ENCODE assay signal across 1 cellular context in genomic region chr6:6724319-6725119, GRCh38.
TF ChIP-seq lines count a peak whose summit lies in the region.

No MANE protein-coding gene starts in this region.

TF ChIP-seq in HepG2, 621 proteins besides CTCF, POLR2A, EP300 and RAD21 (continued from another document and continues in another):
- TF ChIP-seq FOXO4 (CRISPR knock-in tag; conservative IDR thresholded peaks at IDR 0.05) (no peak), KAT7 (CRISPR knock-in tag; IDR thresholded peaks at IDR 0.05; ENCODE audit: borderline replicate concordance) (no peak), THRA (CRISPR knock-in tag; IDR thresholded peaks at IDR 0.05; ENCODE audit: borderline replicate concordance) (0 out of 2 replicates have a peak, but pooled peaks have one; percentile 16), ZFP36L2 (CRISPR knock-in tag; IDR thresholded peaks at IDR 0.05) (no peak), MTA1 (CRISPR knock-in tag; IDR thresholded peaks at IDR 0.05; ENCODE audit: borderline replicate concordance) (peak; percentile 79; the same call in 1 of the 2 replicates), HBP1 (CRISPR knock-in tag; IDR thresholded peaks at IDR 0.05; ENCODE audit: low read depth) (0 out of 2 replicates have a peak, but pooled peaks have one; percentile 31), ZSCAN25 (CRISPR knock-in tag; IDR thresholded peaks at IDR 0.05) (no peak), BRD4 (CRISPR knock-in tag; IDR thresholded peaks at IDR 0.05) (no peak), SIN3A (IDR thresholded peaks at IDR 0.05; ENCODE audit: borderline replicate concordance, low read depth, low read length) (no peak), FOXK1 (CRISPR knock-in tag; IDR thresholded peaks at IDR 0.05; ENCODE audit: borderline replicate concordance, low read depth) (no peak), SNAPC4 (CRISPR knock-in tag; IDR thresholded peaks at IDR 0.05) (no peak), SNRNP70 (IDR thresholded peaks at IDR 0.05; ENCODE audit: low read depth, low read length) (no peak), CERS6 (CRISPR knock-in tag; IDR thresholded peaks at IDR 0.05) (no peak), ATF7-NPFF (CRISPR knock-in tag; IDR thresholded peaks at IDR 0.05; ENCODE audit: low read depth) (no peak), ZNF550 (CRISPR knock-in tag; IDR thresholded peaks at IDR 0.05; ENCODE audit: borderline replicate concordance) (no peak), ELF1 (CRISPR knock-in tag; IDR thresholded peaks at IDR 0.05) (no peak), ZFP91 (CRISPR knock-in tag; IDR thresholded peaks at IDR 0.05; ENCODE audit: borderline replicate concordance) (0 out of 2 replicates have a peak, but pooled peaks have one; percentile 54), JUN (CRISPR knock-in tag; IDR thresholded peaks at IDR 0.05) (no peak), AFF4 (CRISPR knock-in tag; IDR thresholded peaks at IDR 0.05) (no peak), ETV6 (CRISPR knock-in tag; conservative IDR thresholded peaks at IDR 0.05) (no peak), TBX3 (IDR thresholded peaks at IDR 0.05; ENCODE audit: borderline replicate concordance) (no peak), ZNF124 (CRISPR knock-in tag; IDR thresholded peaks at IDR 0.05) (peak; percentile 68), ZNF317 (CRISPR knock-in tag; IDR thresholded peaks at IDR 0.05) (no peak), MXI1 (IDR thresholded peaks at IDR 0.05; ENCODE audit: borderline replicate concordance, low read depth, low read length) (no peak), ZC3H13 (CRISPR knock-in tag; IDR thresholded peaks at IDR 0.05) (no peak), ZNF598 (CRISPR knock-in tag; IDR thresholded peaks at IDR 0.05; ENCODE audit: borderline replicate concordance) (peak; percentile 70; the same call in 1 of the 2 replicates), ZIK1 (CRISPR knock-in tag; IDR thresholded peaks at IDR 0.05; ENCODE audit: borderline replicate concordance, low read depth) (no peak), ZNF766 (CRISPR knock-in tag; IDR thresholded peaks at IDR 0.05; ENCODE audit: borderline replicate concordance) (0 out of 2 replicates have a peak, but pooled peaks have one; percentile 12), GPN1 (CRISPR knock-in tag; IDR thresholded peaks at IDR 0.05; ENCODE audit: borderline replicate concordance) (no peak), UBTF (CRISPR knock-in tag; IDR thresholded peaks at IDR 0.05) (0 out of 2 replicates have a peak, but pooled peaks have one; percentile 21), BATF2 (CRISPR knock-in tag; IDR thresholded peaks at IDR 0.05) (no peak), ZNF18 (CRISPR knock-in tag; IDR thresholded peaks at IDR 0.05; ENCODE audit: insufficient replicate concordance) (no peak), ZFP1 (CRISPR knock-in tag; IDR thresholded peaks at IDR 0.05) (no peak), POLR2AphosphoS5 (IDR thresholded peaks at IDR 0.05; ENCODE audit: low read depth, low read length) (no peak), ATAD3A (CRISPR knock-in tag; IDR thresholded peaks at IDR 0.05) (no peak), ZNF329 (CRISPR knock-in tag; IDR thresholded peaks at IDR 0.05; ENCODE audit: low read depth) (no peak), KLF11 (CRISPR knock-in tag; IDR thresholded peaks at IDR 0.05) (no peak), NR3C1 (CRISPR knock-in tag; IDR thresholded peaks at IDR 0.05) (no peak), ZNF768 (CRISPR knock-in tag; IDR thresholded peaks at IDR 0.05) (peak; percentile 36; the same call in 1 of the 2 replicates), ZNF615 (CRISPR knock-in tag; IDR thresholded peaks at IDR 0.05; ENCODE audit: borderline replicate concordance) (no peak), MTA3 (CRISPR knock-in tag; IDR thresholded peaks at IDR 0.05) (no peak), HCFC1 (IDR thresholded peaks at IDR 0.05; ENCODE audit: low read depth, low read length) (no peak)
